ENCODE assay signal across 16 cellular contexts in the genomic region with DNA sequence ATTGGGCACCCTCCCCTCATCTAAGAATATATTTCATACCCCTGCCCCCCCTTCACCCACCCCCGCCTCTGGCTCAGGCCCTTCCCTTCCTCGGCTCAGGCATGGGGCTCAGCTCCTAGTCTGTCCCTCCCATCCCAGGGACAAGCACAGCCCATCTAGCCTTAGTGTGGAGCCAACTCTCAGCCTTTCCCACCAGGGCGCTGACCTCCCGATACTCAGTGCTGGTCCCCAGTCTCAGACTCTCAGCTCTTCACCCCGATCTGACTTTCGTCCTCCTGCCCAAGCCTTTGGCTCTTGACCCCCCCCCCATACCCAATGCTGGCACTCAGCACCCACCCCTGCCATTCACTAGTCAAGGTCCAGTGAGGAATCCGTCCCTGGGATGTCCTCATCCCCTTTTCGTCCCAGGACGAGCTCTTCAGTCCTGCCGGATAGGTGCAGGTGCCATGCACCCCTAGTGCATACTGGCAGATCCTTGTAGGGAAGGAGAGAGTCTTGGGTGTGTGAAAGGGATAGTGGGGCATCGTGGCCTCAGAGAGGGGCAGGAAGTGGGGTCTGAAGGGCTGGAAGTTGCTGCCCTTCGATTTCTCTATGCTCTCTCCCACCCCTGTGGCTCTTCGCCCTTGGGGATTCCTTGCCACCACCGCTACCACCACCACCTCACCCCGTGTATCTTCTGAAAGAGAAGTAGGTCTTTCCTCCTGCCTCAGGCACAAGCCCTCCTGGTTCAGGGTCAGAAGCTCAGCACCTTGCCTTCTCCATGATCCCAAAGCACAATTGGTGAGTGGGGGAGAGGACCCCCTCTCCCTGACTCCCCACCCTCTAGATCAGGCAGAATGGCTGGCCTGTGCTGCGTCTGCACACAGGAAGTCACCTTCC. TPM values are rescaled to one million over a fixed set of nuclear protein-coding genes. Genes with fewer than 3 reads are reported as not detected.
DNase-seq lines count a peak whose midpoint lies in the region; ATAC-seq lines count a peak whose summit lies in the region.
"Had no signal": no experiment of that assay in that cellular context is flagged by ENCODE, and none has a peak within 500 bp of the region (broad histone marks: within the 10 kb centered on the region; RNA-seq: fewer than 3 reads in every experiment).

No MANE protein-coding gene starts in this region.

- POLR2A ChIA-PET in activated CD4-positive, alpha-beta memory T cell treated with anti-CD3 and anti-CD28 coated beads, Interleukin-2, amount 10 ng/mL, durations not matched to agents 7 days and 5 days (lab: Charles Lee): interaction anchor here (2.1 to 3.0 kb wide), 2 partner anchors 33 to 101 kb away, joined by 13 to 26 read pairs; no protein-coding TSS in a partner anchor

- no peaks in the 10 kb centered on the region for H3K36me3 Mint-ChIP-seq in activated naive CD4-positive, alpha-beta T cell treated with anti-CD3 and anti-CD28 coated beads, Interleukin-2, amount 50 U/mL, for 24 hours
- no peaks in the 10 kb centered on the region for H3K36me3 Mint-ChIP-seq in activated naive CD4-positive, alpha-beta T cell treated with anti-CD3 and anti-CD28 coated beads, Interleukin-2, amount 50 U/mL, for 72 hours
- no peaks in the 10 kb centered on the region for H3K36me3 Mint-ChIP-seq in activated CD4-positive, alpha-beta memory T cell treated with anti-CD3 and anti-CD28 coated beads, Interleukin-2, amount 10 ng/mL, durations not matched to agents 7 days and 5 days (ENCODE audit: low read depth)

- H3K27ac Mint-ChIP-seq in activated naive CD4-positive, alpha-beta T cell treated with anti-CD3 and anti-CD28 coated beads, Interleukin-2, amount 50 U/mL, for 24 hours: no peak overlapping the region
- H3K27ac Mint-ChIP-seq in activated naive CD4-positive, alpha-beta T cell treated with anti-CD3 and anti-CD28 coated beads, Interleukin-2, amount 50 U/mL, for 72 hours: no peak overlapping the region
- no peak overlapping the region for H3K27ac Mint-ChIP-seq in activated CD4-positive, alpha-beta memory T cell treated with anti-CD3 and anti-CD28 coated beads, Interleukin-2, amount 10 ng/mL, durations not matched to agents 7 days and 5 days
- H3K27ac Mint-ChIP-seq in stimulated activated naive CD8-positive, alpha-beta T cell treated with anti-CD3 and anti-CD28 coated beads, Interleukin-15, amount 100 ng/mL, for 72 hours: peak overlapping the region in 1 of 2 donors; percentile 95

- DNase-seq in activated naive CD4-positive, alpha-beta T cell treated with anti-CD3 and anti-CD28 coated beads, Interleukin-2, amount 50 U/mL, for 72 hours (ENCODE audit: low spot score in 2 of 2): no peak
- DNase-seq in activated CD4-positive, alpha-beta memory T cell treated with anti-CD3 and anti-CD28 coated beads, Interleukin-2, amount 10 ng/mL, durations not matched to agents 7 days and 5 days: no peak
- peak; percentile 22 for DNase-seq in islet precursor cell
- DNase-seq in stimulated activated naive CD8-positive, alpha-beta T cell treated with anti-CD3 and anti-CD28 coated beads, Interleukin-15, amount 100 ng/mL, for 72 hours: no peak
- no peak for DNase-seq in RPMI8226
- DNase-seq in NCI-H2029 (lab: John Stamatoyannopoulos, UW): no peak
- DNase-seq: body of pancreas; effector CD8-positive, alpha-beta T cell; GOT3; NCI-H1694 treated with DMSO at 0.1 percent for 48 hours; stimulated activated CD4-positive, alpha-beta T cell treated with anti-CD3 and anti-CD28 coated beads, Interleukin-4, amount 100 ng/mL, for 24 hours; T1000 had no signal

- CTCF ChIA-PET in activated CD4-positive, alpha-beta memory T cell treated with anti-CD3 and anti-CD28 coated beads, Interleukin-2, amount 10 ng/mL, durations not matched to agents 7 days and 5 days (lab: Charles Lee): interaction anchor here (1.0 to 14.8 kb wide), 14 partner anchors 10 to 316 kb away, joined by 3 to 442 read pairs (median 4); a partner anchor contains a TSS

- no peaks in the 10 kb centered on the region for H3K9me3 Mint-ChIP-seq in activated naive CD4-positive, alpha-beta T cell treated with anti-CD3 and anti-CD28 coated beads, Interleukin-2, amount 50 U/mL, for 24 hours
- H3K9me3 Mint-ChIP-seq in activated naive CD4-positive, alpha-beta T cell treated with anti-CD3 and anti-CD28 coated beads, Interleukin-2, amount 50 U/mL, for 72 hours: no peaks in the 10 kb centered on the region
- H3K9me3 Mint-ChIP-seq in activated CD4-positive, alpha-beta memory T cell treated with anti-CD3 and anti-CD28 coated beads, Interleukin-2, amount 10 ng/mL, durations not matched to agents 7 days and 5 days: no peaks in the 10 kb centered on the region
- no peaks in the 10 kb centered on the region for H3K9me3 Mint-ChIP-seq in stimulated activated naive CD8-positive, alpha-beta T cell treated with anti-CD3 and anti-CD28 coated beads, Interleukin-15, amount 100 ng/mL, for 72 hours

- H3K27me3 Mint-ChIP-seq in activated naive CD4-positive, alpha-beta T cell treated with anti-CD3 and anti-CD28 coated beads, Interleukin-2, amount 50 U/mL, for 24 hours: peaks cover 17% of the 10 kb centered on the region
- H3K27me3 Mint-ChIP-seq in activated CD4-positive, alpha-beta memory T cell treated with anti-CD3 and anti-CD28 coated beads, Interleukin-2, amount 10 ng/mL, durations not matched to agents 7 days and 5 days: peaks cover 66% of the 10 kb centered on the region
- peaks cover 56% of the 10 kb centered on the region for H3K27me3 Mint-ChIP-seq in stimulated activated naive CD8-positive, alpha-beta T cell treated with anti-CD3 and anti-CD28 coated beads, Interleukin-15, amount 100 ng/mL, for 72 hours

- H3K4me3 Mint-ChIP-seq in activated naive CD4-positive, alpha-beta T cell treated with anti-CD3 and anti-CD28 coated beads, Interleukin-2, amount 50 U/mL, for 24 hours: peak overlapping the region; percentile 81
- peak overlapping the region; percentile 63 for H3K4me3 Mint-ChIP-seq in activated CD4-positive, alpha-beta memory T cell treated with anti-CD3 and anti-CD28 coated beads, Interleukin-2, amount 10 ng/mL, durations not matched to agents 7 days and 5 days
- H3K4me3 Mint-ChIP-seq in stimulated activated naive CD8-positive, alpha-beta T cell treated with anti-CD3 and anti-CD28 coated beads, Interleukin-15, amount 100 ng/mL, for 72 hours: peak overlapping the region; percentile 74 to 77

- no peak for ATAC-seq in activated naive CD4-positive, alpha-beta T cell treated with anti-CD3 and anti-CD28 coated beads, Interleukin-2, amount 50 U/mL, for 72 hours
- ATAC-seq in stimulated activated naive CD8-positive, alpha-beta T cell treated with anti-CD3 and anti-CD28 coated beads, Interleukin-15, amount 100 ng/mL, for 72 hours: no peak
- no peak for ATAC-seq in GM21786 (IDR thresholded peaks at IDR 0.05; ENCODE audit: unreplicated experiment)
- ATAC-seq: body of pancreas had no signal

- peaks cover 14% of the 10 kb centered on the region for H3K4me1 Mint-ChIP-seq in activated naive CD4-positive, alpha-beta T cell treated with anti-CD3 and anti-CD28 coated beads, Interleukin-2, amount 50 U/mL, for 24 hours
- peaks cover 10% of the 10 kb centered on the region for H3K4me1 Mint-ChIP-seq in activated CD4-positive, alpha-beta memory T cell treated with anti-CD3 and anti-CD28 coated beads, Interleukin-2, amount 10 ng/mL, durations not matched to agents 7 days and 5 days
- peaks cover 22% of the 10 kb centered on the region for H3K4me1 Mint-ChIP-seq in stimulated activated naive CD8-positive, alpha-beta T cell treated with anti-CD3 and anti-CD28 coated beads, Interleukin-15, amount 100 ng/mL, for 72 hours

RNA-seq across cellular contexts. Expression of a gene that starts 2.4 kb away (rescaled TPM):
- total RNA-seq in activated naive CD4-positive, alpha-beta T cell treated with anti-CD3 and anti-CD28 coated beads, Interleukin-2, amount 50 U/mL, for 72 hours: under 1 TPM; 0.07 to 0.68 TPM
- under 1 TPM; 0.28 to 0.38 TPM for total RNA-seq in activated CD4-positive, alpha-beta memory T cell treated with anti-CD3 and anti-CD28 coated beads, Interleukin-2, amount 10 ng/mL, durations not matched to agents 7 days and 5 days
- total RNA-seq: fibroblast of villous mesenchyme, G401 had no signal
